In the genomic region with DNA sequence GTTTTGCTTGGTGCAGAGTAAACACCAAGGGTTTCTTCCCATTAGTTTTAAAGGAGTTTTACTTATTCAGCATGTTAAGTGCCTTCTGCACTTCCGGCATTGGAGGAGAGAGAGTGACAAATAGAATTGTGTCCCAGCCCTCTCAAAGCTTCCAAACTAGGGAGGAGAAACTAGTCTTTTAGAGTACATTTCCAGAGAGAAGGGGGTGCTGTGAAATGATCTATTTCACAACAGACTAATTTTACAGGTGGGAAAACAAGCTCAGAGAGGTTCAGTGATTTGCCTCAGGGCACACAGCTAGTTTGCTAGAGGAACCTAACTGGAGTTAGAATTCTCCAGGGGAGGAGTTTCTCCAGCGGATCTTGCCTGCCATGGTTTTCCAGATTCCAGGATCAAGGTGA, we compare ENCODE assay signal across 1 cellular context.
TF ChIP-seq lines count a peak whose summit lies in the region.

No MANE protein-coding gene starts in this region.

TF ChIP-seq in HepG2, 621 proteins besides CTCF, POLR2A, EP300 and RAD21 (continued from another document):
- TF ChIP-seq, protein P1, sequence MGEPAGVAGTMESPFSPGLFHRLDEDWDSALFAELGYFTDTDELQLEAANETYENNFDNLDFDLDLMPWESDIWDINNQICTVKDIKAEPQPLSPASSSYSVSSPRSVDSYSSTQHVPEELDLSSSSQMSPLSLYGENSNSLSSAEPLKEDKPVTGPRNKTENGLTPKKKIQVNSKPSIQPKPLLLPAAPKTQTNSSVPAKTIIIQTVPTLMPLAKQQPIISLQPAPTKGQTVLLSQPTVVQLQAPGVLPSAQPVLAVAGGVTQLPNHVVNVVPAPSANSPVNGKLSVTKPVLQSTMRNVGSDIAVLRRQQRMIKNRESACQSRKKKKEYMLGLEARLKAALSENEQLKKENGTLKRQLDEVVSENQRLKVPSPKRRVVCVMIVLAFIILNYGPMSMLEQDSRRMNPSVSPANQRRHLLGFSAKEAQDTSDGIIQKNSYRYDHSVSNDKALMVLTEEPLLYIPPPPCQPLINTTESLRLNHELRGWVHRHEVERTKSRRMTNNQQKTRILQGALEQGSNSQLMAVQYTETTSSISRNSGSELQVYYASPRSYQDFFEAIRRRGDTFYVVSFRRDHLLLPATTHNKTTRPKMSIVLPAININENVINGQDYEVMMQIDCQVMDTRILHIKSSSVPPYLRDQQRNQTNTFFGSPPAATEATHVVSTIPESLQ (CRISPR knock-in tag; conservative IDR thresholded peaks at IDR 0.05), result no peak; the same call in 1 of the 2 replicates
- TF ChIP-seq SOX5 (CRISPR knock-in tag; IDR thresholded peaks at IDR 0.05; ENCODE audit: borderline replicate concordance) (0 out of 2 replicates have a peak, but pooled peaks have one; percentile 18), MBD4 (IDR thresholded peaks at IDR 0.05; ENCODE audit: borderline replicate concordance, low read length) (peak; percentile 24; the same call in 1 of the 2 replicates), GATAD2A (CRISPR knock-in tag; IDR thresholded peaks at IDR 0.05) (peak; percentile 4; the same call in 1 of the 2 replicates), ATRX (CRISPR knock-in tag; IDR thresholded peaks at IDR 0.05; ENCODE audit: borderline replicate concordance) (no peak), NFATC3 (CRISPR knock-in tag; IDR thresholded peaks at IDR 0.05) (no peak), THAP11 (CRISPR knock-in tag; IDR thresholded peaks at IDR 0.05) (no peak), ZC3H4 (CRISPR knock-in tag; IDR thresholded peaks at IDR 0.05; ENCODE audit: borderline replicate concordance) (peak; percentile 46; the same call in 1 of the 2 replicates), KAT7 (CRISPR knock-in tag; IDR thresholded peaks at IDR 0.05; ENCODE audit: borderline replicate concordance) (0 out of 2 replicates have a peak, but pooled peaks have one; percentile 38), ZNF678 (CRISPR knock-in tag; IDR thresholded peaks at IDR 0.05) (no peak), TRIM24 (CRISPR knock-in tag; IDR thresholded peaks at IDR 0.05) (no peak), ZNF234 (CRISPR knock-in tag; conservative IDR thresholded peaks at IDR 0.05) (no peak), ZNF460 (CRISPR knock-in tag; IDR thresholded peaks at IDR 0.05; ENCODE audit: borderline replicate concordance) (no peak), ZNF766 (CRISPR knock-in tag; IDR thresholded peaks at IDR 0.05; ENCODE audit: borderline replicate concordance) (no peak), ZNF564 (CRISPR knock-in tag; IDR thresholded peaks at IDR 0.05) (0 out of 2 replicates have a peak, but pooled peaks have one; percentile 28), ZNF446 (CRISPR knock-in tag; IDR thresholded peaks at IDR 0.05) (no peak), ZNF567 (CRISPR knock-in tag; IDR thresholded peaks at IDR 0.05; ENCODE audit: borderline replicate concordance) (no peak)
- TF ChIP-seq, protein P2, sequence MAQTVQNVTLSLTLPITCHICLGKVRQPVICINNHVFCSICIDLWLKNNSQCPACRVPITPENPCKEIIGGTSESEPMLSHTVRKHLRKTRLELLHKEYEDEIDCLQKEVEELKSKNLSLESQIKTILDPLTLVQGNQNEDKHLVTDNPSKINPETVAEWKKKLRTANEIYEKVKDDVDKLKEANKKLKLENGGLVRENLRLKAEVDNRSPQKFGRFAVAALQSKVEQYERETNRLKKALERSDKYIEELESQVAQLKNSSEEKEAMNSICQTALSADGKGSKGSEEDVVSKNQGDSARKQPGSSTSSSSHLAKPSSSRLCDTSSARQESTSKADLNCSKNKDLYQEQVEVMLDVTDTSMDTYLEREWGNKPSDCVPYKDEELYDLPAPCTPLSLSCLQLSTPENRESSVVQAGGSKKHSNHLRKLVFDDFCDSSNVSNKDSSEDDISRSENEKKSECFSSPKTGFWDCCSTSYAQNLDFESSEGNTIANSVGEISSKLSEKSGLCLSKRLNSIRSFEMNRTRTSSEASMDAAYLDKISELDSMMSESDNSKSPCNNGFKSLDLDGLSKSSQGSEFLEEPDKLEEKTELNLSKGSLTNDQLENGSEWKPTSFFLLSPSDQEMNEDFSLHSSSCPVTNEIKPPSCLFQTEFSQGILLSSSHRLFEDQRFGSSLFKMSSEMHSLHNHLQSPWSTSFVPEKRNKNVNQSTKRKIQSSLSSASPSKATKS (CRISPR knock-in tag; IDR thresholded peaks at IDR 0.05), result 0 out of 2 replicates have a peak, but pooled peaks have one; percentile 7
- TF ChIP-seq, protein P3, sequence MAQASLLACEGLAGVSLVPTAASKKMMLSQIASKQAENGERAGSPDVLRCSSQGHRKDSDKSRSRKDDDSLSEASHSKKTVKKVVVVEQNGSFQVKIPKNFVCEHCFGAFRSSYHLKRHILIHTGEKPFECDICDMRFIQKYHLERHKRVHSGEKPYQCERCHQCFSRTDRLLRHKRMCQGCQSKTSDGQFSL (CRISPR knock-in tag; IDR thresholded peaks at IDR 0.05), result peak; percentile 65; the same call in 1 of the 2 replicates
- TF ChIP-seq, protein P4, sequence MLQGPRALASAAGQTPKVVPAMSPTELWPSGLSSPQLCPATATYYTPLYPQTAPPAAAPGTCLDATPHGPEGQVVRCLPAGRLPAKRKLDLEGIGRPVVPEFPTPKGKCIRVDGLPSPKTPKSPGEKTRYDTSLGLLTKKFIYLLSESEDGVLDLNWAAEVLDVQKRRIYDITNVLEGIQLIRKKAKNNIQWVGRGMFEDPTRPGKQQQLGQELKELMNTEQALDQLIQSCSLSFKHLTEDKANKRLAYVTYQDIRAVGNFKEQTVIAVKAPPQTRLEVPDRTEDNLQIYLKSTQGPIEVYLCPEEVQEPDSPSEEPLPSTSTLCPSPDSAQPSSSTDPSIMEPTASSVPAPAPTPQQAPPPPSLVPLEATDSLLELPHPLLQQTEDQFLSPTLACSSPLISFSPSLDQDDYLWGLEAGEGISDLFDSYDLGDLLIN (CRISPR knock-in tag; IDR thresholded peaks at IDR 0.05; ENCODE audit: borderline replicate concordance), result no peak
- TF ChIP-seq, protein P5, sequence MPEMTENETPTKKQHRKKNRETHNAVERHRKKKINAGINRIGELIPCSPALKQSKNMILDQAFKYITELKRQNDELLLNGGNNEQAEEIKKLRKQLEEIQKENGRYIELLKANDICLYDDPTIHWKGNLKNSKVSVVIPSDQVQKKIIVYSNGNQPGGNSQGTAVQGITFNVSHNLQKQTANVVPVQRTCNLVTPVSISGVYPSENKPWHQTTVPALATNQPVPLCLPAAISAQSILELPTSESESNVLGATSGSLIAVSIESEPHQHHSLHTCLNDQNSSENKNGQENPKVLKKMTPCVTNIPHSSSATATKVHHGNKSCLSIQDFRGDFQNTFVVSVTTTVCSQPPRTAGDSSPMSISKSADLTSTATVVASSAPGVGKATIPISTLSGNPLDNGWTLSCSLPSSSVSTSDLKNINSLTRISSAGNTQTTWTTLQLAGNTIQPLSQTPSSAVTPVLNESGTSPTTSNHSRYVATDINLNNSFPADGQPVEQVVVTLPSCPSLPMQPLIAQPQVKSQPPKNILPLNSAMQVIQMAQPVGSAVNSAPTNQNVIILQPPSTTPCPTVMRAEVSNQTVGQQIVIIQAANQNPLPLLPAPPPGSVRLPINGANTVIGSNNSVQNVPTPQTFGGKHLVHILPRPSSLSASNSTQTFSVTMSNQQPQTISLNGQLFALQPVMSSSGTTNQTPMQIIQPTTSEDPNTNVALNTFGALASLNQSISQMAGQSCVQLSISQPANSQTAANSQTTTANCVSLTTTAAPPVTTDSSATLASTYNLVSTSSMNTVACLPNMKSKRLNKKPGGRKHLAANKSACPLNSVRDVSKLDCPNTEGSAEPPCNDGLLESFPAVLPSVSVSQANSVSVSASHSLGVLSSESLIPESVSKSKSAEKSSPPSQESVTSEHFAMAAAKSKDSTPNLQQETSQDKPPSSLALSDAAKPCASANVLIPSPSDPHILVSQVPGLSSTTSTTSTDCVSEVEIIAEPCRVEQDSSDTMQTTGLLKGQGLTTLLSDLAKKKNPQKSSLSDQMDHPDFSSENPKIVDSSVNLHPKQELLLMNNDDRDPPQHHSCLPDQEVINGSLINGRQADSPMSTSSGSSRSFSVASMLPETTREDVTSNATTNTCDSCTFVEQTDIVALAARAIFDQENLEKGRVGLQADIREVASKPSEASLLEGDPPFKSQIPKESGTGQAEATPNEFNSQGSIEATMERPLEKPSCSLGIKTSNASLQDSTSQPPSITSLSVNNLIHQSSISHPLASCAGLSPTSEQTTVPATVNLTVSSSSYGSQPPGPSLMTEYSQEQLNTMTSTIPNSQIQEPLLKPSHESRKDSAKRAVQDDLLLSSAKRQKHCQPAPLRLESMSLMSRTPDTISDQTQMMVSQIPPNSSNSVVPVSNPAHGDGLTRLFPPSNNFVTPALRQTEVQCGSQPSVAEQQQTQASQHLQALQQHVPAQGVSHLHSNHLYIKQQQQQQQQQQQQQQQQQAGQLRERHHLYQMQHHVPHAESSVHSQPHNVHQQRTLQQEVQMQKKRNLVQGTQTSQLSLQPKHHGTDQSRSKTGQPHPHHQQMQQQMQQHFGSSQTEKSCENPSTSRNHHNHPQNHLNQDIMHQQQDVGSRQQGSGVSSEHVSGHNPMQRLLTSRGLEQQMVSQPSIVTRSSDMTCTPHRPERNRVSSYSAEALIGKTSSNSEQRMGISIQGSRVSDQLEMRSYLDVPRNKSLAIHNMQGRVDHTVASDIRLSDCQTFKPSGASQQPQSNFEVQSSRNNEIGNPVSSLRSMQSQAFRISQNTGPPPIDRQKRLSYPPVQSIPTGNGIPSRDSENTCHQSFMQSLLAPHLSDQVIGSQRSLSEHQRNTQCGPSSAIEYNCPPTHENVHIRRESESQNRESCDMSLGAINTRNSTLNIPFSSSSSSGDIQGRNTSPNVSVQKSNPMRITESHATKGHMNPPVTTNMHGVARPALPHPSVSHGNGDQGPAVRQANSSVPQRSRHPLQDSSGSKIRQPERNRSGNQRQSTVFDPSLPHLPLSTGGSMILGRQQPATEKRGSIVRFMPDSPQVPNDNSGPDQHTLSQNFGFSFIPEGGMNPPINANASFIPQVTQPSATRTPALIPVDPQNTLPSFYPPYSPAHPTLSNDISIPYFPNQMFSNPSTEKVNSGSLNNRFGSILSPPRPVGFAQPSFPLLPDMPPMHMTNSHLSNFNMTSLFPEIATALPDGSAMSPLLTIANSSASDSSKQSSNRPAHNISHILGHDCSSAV (CRISPR knock-in tag; IDR thresholded peaks at IDR 0.05; ENCODE audit: borderline replicate concordance), result no peak
- TF ChIP-seq, protein P6, sequence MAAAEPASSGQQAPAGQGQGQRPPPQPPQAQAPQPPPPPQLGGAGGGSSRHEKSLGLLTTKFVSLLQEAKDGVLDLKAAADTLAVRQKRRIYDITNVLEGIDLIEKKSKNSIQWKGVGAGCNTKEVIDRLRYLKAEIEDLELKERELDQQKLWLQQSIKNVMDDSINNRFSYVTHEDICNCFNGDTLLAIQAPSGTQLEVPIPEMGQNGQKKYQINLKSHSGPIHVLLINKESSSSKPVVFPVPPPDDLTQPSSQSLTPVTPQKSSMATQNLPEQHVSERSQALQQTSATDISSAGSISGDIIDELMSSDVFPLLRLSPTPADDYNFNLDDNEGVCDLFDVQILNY (CRISPR knock-in tag; conservative IDR thresholded peaks at IDR 0.05), result no peak
- TF ChIP-seq, protein P7, sequence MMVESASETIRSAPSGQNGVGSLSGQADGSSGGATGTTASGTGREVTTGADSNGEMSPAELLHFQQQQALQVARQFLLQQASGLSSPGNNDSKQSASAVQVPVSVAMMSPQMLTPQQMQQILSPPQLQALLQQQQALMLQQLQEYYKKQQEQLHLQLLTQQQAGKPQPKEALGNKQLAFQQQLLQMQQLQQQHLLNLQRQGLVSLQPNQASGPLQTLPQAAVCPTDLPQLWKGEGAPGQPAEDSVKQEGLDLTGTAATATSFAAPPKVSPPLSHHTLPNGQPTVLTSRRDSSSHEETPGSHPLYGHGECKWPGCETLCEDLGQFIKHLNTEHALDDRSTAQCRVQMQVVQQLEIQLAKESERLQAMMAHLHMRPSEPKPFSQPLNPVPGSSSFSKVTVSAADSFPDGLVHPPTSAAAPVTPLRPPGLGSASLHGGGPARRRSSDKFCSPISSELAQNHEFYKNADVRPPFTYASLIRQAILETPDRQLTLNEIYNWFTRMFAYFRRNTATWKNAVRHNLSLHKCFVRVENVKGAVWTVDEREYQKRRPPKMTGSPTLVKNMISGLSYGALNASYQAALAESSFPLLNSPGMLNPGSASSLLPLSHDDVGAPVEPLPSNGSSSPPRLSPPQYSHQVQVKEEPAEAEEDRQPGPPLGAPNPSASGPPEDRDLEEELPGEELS (CRISPR knock-in tag; IDR thresholded peaks at IDR 0.05), result no peak; the same call in 1 of the 2 replicates
- TF ChIP-seq, protein P8, sequence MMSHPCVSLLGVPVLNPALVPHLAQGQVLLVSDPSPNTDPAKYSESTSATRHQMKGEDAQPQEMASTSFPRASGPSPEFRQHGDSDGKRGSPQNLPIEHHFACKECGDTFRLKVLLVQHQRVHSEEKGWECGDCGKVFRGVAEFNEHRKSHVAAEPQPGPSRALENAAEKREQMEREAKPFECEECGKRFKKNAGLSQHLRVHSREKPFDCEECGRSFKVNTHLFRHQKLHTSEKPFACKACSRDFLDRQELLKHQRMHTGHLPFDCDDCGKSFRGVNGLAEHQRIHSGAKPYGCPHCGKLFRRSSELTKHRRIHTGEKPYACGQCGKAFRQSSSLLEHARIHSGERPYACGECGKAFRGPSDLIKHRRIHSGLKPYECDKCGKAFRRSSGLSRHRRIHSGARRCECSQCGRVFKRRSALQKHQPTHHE (CRISPR knock-in tag; IDR thresholded peaks at IDR 0.05; ENCODE audit: borderline replicate concordance), result no peak
- TF ChIP-seq, protein P9, sequence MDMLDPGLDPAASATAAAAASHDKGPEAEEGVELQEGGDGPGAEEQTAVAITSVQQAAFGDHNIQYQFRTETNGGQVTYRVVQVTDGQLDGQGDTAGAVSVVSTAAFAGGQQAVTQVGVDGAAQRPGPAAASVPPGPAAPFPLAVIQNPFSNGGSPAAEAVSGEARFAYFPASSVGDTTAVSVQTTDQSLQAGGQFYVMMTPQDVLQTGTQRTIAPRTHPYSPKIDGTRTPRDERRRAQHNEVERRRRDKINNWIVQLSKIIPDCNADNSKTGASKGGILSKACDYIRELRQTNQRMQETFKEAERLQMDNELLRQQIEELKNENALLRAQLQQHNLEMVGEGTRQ (IDR thresholded peaks at IDR 0.05; ENCODE audit: low read depth, low read length), result no peak
- TF ChIP-seq, protein P9 (CRISPR knock-in tag; IDR thresholded peaks at IDR 0.05; ENCODE audit: borderline replicate concordance), result no peak
